Comparison of ENCODE assay signal across 28 cellular contexts in the genomic region with DNA sequence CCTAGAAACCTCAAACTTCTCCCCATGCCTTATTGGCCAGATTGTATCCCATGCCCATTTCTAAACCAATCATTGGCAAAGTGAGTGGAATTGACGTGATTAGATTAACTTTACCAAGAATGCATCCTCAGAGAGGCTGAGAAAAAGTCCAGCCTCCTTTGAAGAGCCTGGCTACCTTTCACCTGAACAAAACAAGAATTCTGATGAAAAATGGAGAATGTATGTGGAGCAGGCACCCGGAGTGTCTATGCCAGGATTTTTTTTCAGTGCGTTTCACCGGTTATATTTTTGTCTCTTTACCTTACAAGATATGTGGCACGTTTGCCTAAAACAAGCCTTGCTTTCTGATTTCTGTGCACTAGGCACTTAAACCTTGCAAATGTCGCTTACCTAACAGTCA.
"Had no signal": no experiment of that assay in that cellular context is flagged by ENCODE, and none has a peak within 500 bp of the region (broad histone marks: within the 10 kb centered on the region; RNA-seq: fewer than 3 reads in every experiment).

No MANE protein-coding gene starts in this region.

- H3K27ac Mint-ChIP-seq: stimulated activated effector memory CD8-positive, alpha-beta T cell treated with anti-CD3 and anti-CD28 coated beads, Interleukin-12 subunit alpha, Interleukin-12 subunit beta, amount 100 ng/mL, for 72 hours; stimulated activated memory B cell treated with anti-CD40 and anti-IgM and Interleukin-4, amounts not matched to agents 10 μg/mL and 1 μg/mL and 100 μg/mL, for 72 hours; stimulated activated naive B cell treated with anti-CD40 and anti-IgM and Interleukin-4, amounts not matched to agents 10 μg/mL and 1 μg/mL and 100 μg/mL, for 72 hours; stimulated activated naive CD8-positive, alpha-beta T cell treated with anti-CD3 and anti-CD28 coated beads, Interleukin-15, amount 100 ng/mL, for 72 hours; stimulated activated naive CD8-positive, alpha-beta T cell treated with anti-CD3 and anti-CD28 coated beads, Interleukin-15, Interleukin-2, amounts not matched to agents 100 ng/mL and 50 ng/mL, for 24 hours; type B pancreatic cell had no signal

- H3K36me3 ChIP-seq: suprapubic skin, thoracic aorta, thyroid gland, transverse colon, upper lobe of left lung, upper lobe of right lung, uterus, vagina had no signal

- H3K4me3 Mint-ChIP-seq: stimulated activated effector memory CD8-positive, alpha-beta T cell treated with anti-CD3 and anti-CD28 coated beads, Interleukin-12 subunit alpha, Interleukin-12 subunit beta, amount 100 ng/mL, for 72 hours; stimulated activated memory B cell treated with anti-CD40 and anti-IgM and Interleukin-4, amounts not matched to agents 10 μg/mL and 1 μg/mL and 100 μg/mL, for 72 hours; stimulated activated naive B cell treated with anti-CD40 and anti-IgM and Interleukin-4, amounts not matched to agents 10 μg/mL and 1 μg/mL and 100 μg/mL, for 72 hours; stimulated activated naive CD8-positive, alpha-beta T cell treated with anti-CD3 and anti-CD28 coated beads, Interleukin-15, amount 100 ng/mL, for 72 hours; stimulated activated naive CD8-positive, alpha-beta T cell treated with anti-CD3 and anti-CD28 coated beads, Interleukin-15, Interleukin-2, amounts not matched to agents 100 ng/mL and 50 ng/mL, for 24 hours; type B pancreatic cell had no signal

- H3K4me3 ChIP-seq: stomach, suprapubic skin, testis, thoracic aorta, thyroid gland, tibial artery, tibial nerve, transverse colon, upper lobe of left lung, upper lobe of right lung, uterus, vagina had no signal

- H3K9me3 ChIP-seq: stomach, suprapubic skin, testis, thoracic aorta, thyroid gland, tibial artery, tibial nerve, transverse colon, upper lobe of left lung, upper lobe of right lung, uterus, vagina had no signal

- H3K4me1 ChIP-seq: testis, upper lobe of right lung, vagina had no signal

- H3K9me3 Mint-ChIP-seq: stimulated activated effector memory CD8-positive, alpha-beta T cell treated with anti-CD3 and anti-CD28 coated beads, Interleukin-12 subunit alpha, Interleukin-12 subunit beta, amount 100 ng/mL, for 72 hours; stimulated activated memory B cell treated with anti-CD40 and anti-IgM and Interleukin-4, amounts not matched to agents 10 μg/mL and 1 μg/mL and 100 μg/mL, for 72 hours; stimulated activated naive B cell treated with anti-CD40 and anti-IgM and Interleukin-4, amounts not matched to agents 10 μg/mL and 1 μg/mL and 100 μg/mL, for 72 hours; stimulated activated naive CD8-positive, alpha-beta T cell treated with anti-CD3 and anti-CD28 coated beads, Interleukin-15, amount 100 ng/mL, for 72 hours; stimulated activated naive CD8-positive, alpha-beta T cell treated with anti-CD3 and anti-CD28 coated beads, Interleukin-15, Interleukin-2, amounts not matched to agents 100 ng/mL and 50 ng/mL, for 24 hours; type B pancreatic cell had no signal

- H3K27ac ChIP-seq: stomach, suprapubic skin, testis, thoracic aorta, thyroid gland, tibial artery, tibial nerve, transverse colon, upper lobe of left lung, upper lobe of right lung, uterus, vagina had no signal

- DNase-seq: stimulated activated CD4-positive, alpha-beta T cell treated with anti-CD3 and anti-CD28 coated beads, Interleukin-2, amount 100 ng/mL, for 48 hours; stimulated activated CD4-positive, alpha-beta T cell treated with anti-CD3 and anti-CD28 coated beads, Interleukin-4, amount 100 ng/mL, for 1 hour; stimulated activated CD4-positive, alpha-beta T cell treated with anti-CD3 and anti-CD28 coated beads, Interleukin-4, amount 100 ng/mL, for 24 hours; stimulated activated CD4-positive, alpha-beta T cell treated with anti-CD3 and anti-CD28 coated beads, Interleukin-4, amount 100 ng/mL, for 4 hours; stimulated activated CD8-positive, alpha-beta memory T cell treated with anti-CD3 and anti-CD28 coated beads, Interleukin-4, amount 100 ng/mL, for 48 hours; stimulated activated naive B cell treated with anti-CD40 and anti-IgM and Interleukin-4, amounts not matched to agents 10 μg/mL and 1 μg/mL and 100 μg/mL, for 72 hours; stimulated activated naive CD4-positive, alpha-beta T cell; stimulated activated naive CD4-positive, alpha-beta T cell treated with Interleukin-2 at 50 U/mL for 16 hours; stimulated activated naive CD8-positive, alpha-beta T cell treated with anti-CD3 and anti-CD28 coated beads, Interleukin-15, amount 100 ng/mL, for 72 hours; stimulated activated naive CD8-positive, alpha-beta T cell treated with anti-CD3 and anti-CD28 coated beads, Interleukin-15, Interleukin-2, amounts not matched to agents 100 U/mL and 50 U/mL, for 24 hours; stomach; substantia nigra; testis; thyroid gland; tibial artery; transverse colon; upper lobe of left lung; upper lobe of right lung; uterus had no signal

- H3K27me3 Mint-ChIP-seq: stimulated activated memory B cell treated with anti-CD40 and anti-IgM and Interleukin-4, amounts not matched to agents 10 μg/mL and 1 μg/mL and 100 μg/mL, for 72 hours; stimulated activated naive B cell treated with anti-CD40 and anti-IgM and Interleukin-4, amounts not matched to agents 10 μg/mL and 1 μg/mL and 100 μg/mL, for 72 hours; stimulated activated naive CD8-positive, alpha-beta T cell treated with anti-CD3 and anti-CD28 coated beads, Interleukin-15, amount 100 ng/mL, for 72 hours; stimulated activated naive CD8-positive, alpha-beta T cell treated with anti-CD3 and anti-CD28 coated beads, Interleukin-15, Interleukin-2, amounts not matched to agents 100 ng/mL and 50 ng/mL, for 24 hours; type B pancreatic cell had no signal

- H3K4me1 Mint-ChIP-seq: stimulated activated effector memory CD8-positive, alpha-beta T cell treated with anti-CD3 and anti-CD28 coated beads, Interleukin-12 subunit alpha, Interleukin-12 subunit beta, amount 100 ng/mL, for 72 hours; stimulated activated memory B cell treated with anti-CD40 and anti-IgM and Interleukin-4, amounts not matched to agents 10 μg/mL and 1 μg/mL and 100 μg/mL, for 72 hours; stimulated activated naive B cell treated with anti-CD40 and anti-IgM and Interleukin-4, amounts not matched to agents 10 μg/mL and 1 μg/mL and 100 μg/mL, for 72 hours; stimulated activated naive CD8-positive, alpha-beta T cell treated with anti-CD3 and anti-CD28 coated beads, Interleukin-15, amount 100 ng/mL, for 72 hours had no signal

- H3K36me3 Mint-ChIP-seq: stimulated activated effector memory CD8-positive, alpha-beta T cell treated with anti-CD3 and anti-CD28 coated beads, Interleukin-12 subunit alpha, Interleukin-12 subunit beta, amount 100 ng/mL, for 72 hours had no signal

- H3K27me3 ChIP-seq: stomach, suprapubic skin, testis, thyroid gland, tibial artery, tibial nerve, transverse colon, upper lobe of left lung, upper lobe of right lung, uterus, vagina had no signal

- FAIRE-seq: urothelium cell line had no signal
